ENCODE assay signal across 24 cellular contexts in genomic region chr20:63815869-63816268, GRCh38. TPM values are rescaled to one million over a fixed set of nuclear protein-coding genes. Genes with fewer than 3 reads are reported as not detected.
DNase-seq lines count a peak whose midpoint lies in the region; ATAC-seq, FAIRE-seq and TF ChIP-seq lines count a peak whose summit lies in the region.
"Had no signal": no experiment of that assay in that cellular context is flagged by ENCODE, and none has a peak within 500 bp of the region (broad histone marks: within the 10 kb centered on the region; RNA-seq: fewer than 3 reads in every experiment).

No MANE protein-coding gene starts in this region.

- H2AFZ ChIP-seq in H1 (ENCODE audit: low read length) (no peak overlapping the region), mesenchymal stem cell (ENCODE audit: low read depth, low read length) (no peak overlapping the region)

- H3K9ac ChIP-seq in H1 (replicated peaks in 1 of 4; ENCODE audit: extremely low read depth in 1 of 4, low read depth in 3 of 4, low read length in 3 of 4) (no peak overlapping the region), mesenchymal stem cell (ENCODE audit: low read length) (no peak overlapping the region)
- H3K9ac ChIP-seq: BLaER1 treated with 17β-estradiol and CSF1 and Interleukin-3, amounts not matched to agents 10 nM and 100 nM had no signal

- TF ChIP-seq POLR2A in H1 (IDR thresholded peaks at IDR 0.05; ENCODE audit: control extremely low read depth in 1 of 2, low read depth in 2 of 2, low read length in 2 of 2) = no peak

- TF ChIP-seq CTCF in cardiac muscle cell (IDR thresholded peaks at IDR 0.05; ENCODE audit: low read depth, low read length) (no peak), H1 (IDR thresholded peaks at IDR 0.05; ENCODE audit: control extremely low read depth in 1 of 3, insufficient read depth in 1 of 3, low read depth in 1 of 3, low read length in 3 of 3) (no peak), ascending aorta (IDR thresholded peaks at IDR 0.05) (no peak)

- H3K18ac ChIP-seq in H1 (ENCODE audit: extremely low read depth, low read length) = no peak overlapping the region
- H3K18ac ChIP-seq in mesenchymal stem cell (ENCODE audit: low read depth in 1 of 2, low read length in 2 of 2) = no peak overlapping the region

- no peak overlapping the region for H3K4me3 ChIP-seq in cardiac muscle cell
- no peak overlapping the region for H3K4me3 ChIP-seq in H1 (ENCODE audit: extremely low read depth in 1 of 4, insufficient read depth in 2 of 4, low read depth in 3 of 4, low read length in 4 of 4)
- H3K4me3 ChIP-seq in mesenchymal stem cell (ENCODE audit: insufficient read depth in 1 of 2, low read depth in 1 of 2, low read length in 2 of 2) = no peak overlapping the region
- no peak overlapping the region for H3K4me3 ChIP-seq in ascending aorta
- H3K4me3 ChIP-seq: BLaER1 treated with 17β-estradiol and CSF1 and Interleukin-3, amounts not matched to agents 10 nM and 100 nM had no signal

- H4K8ac ChIP-seq in H1 (ENCODE audit: extremely low read depth, insufficient read depth, low read length) (no peak overlapping the region), mesenchymal stem cell (ENCODE audit: low read length) (peak overlapping the region; percentile 19)

- H3K56ac ChIP-seq in H1 (replicated peaks; ENCODE audit: insufficient read length, low read depth, low read length) = no peak overlapping the region

- no peaks in the 10 kb centered on the region for H3K36me3 ChIP-seq in cardiac muscle cell
- no peaks in the 10 kb centered on the region for H3K36me3 ChIP-seq in H1 (ENCODE audit: control insufficient read depth in 2 of 4, insufficient read depth in 4 of 4, low read length in 3 of 4)
- H3K36me3 ChIP-seq in mesenchymal stem cell (ENCODE audit: control insufficient read depth in 1 of 2, insufficient read depth in 2 of 2, low read depth in 1 of 2, low read length in 2 of 2) = peaks cover 0 to 26% of the 10 kb centered on the region in 2 experiments
- no peaks in the 10 kb centered on the region for H3K36me3 ChIP-seq in ascending aorta
- H3K36me3 ChIP-seq: BE2C; BLaER1 treated with 17β-estradiol and CSF1 and Interleukin-3, amounts not matched to agents 10 nM and 100 nM had no signal

- intact Hi-C loops in Right ventricle myocardium inferior (cut with DNase I) = no loop called here
- intact Hi-C loops in sciatic nerve (cut with DNase I) = no loop called here
- intact Hi-C loops in ascending aorta (cut with DNase I) = no loop called here

- peak overlapping the region; percentile 59 for H3K27ac ChIP-seq in cardiac muscle cell
- H3K27ac ChIP-seq in H1 (ENCODE audit: low read depth, low read length) = no peak overlapping the region
- no peak overlapping the region for H3K27ac ChIP-seq in mesenchymal stem cell (ENCODE audit: low read length, poor library complexity, severe bottlenecking)
- no peak overlapping the region for H3K27ac ChIP-seq in ascending aorta
- H3K27ac ChIP-seq: 22Rv1; BLaER1 treated with 17β-estradiol and CSF1 and Interleukin-3, amounts not matched to agents 10 nM and 100 nM had no signal

- H3K23me2 ChIP-seq in H1 (ENCODE audit: low read depth, low read length) = no peaks in the 10 kb centered on the region

- no peak overlapping the region for H3K23ac ChIP-seq in H1 (ENCODE audit: insufficient read length)
- H3K23ac ChIP-seq in mesenchymal stem cell (ENCODE audit: low read length in 2 of 2) = no peak overlapping the region

- H3K4me1 ChIP-seq in cardiac muscle cell (ENCODE audit: low read depth) = peaks cover 6% of the 10 kb centered on the region
- peaks cover 0 to 4% (median 1%) of the 10 kb centered on the region in 4 experiments; a peak in 4 of 7 replicates for H3K4me1 ChIP-seq in H1 (replicated peaks in 1 of 4; ENCODE audit: control insufficient read depth in 3 of 4, insufficient read depth in 4 of 4, low read length in 3 of 4)
- H3K4me1 ChIP-seq in mesenchymal stem cell (ENCODE audit: control insufficient read depth, insufficient read depth, low read depth, low read length) = peaks cover 14% of the 10 kb centered on the region
- no peaks in the 10 kb centered on the region for H3K4me1 ChIP-seq in ascending aorta
- H3K4me1 ChIP-seq: BE2C had no signal

- H3K9me3 ChIP-seq in cardiac muscle cell (ENCODE audit: low read depth) = no peaks in the 10 kb centered on the region
- no peaks in the 10 kb centered on the region; a peak in 1 of 4 replicates for H3K9me3 ChIP-seq in H1 (ENCODE audit: insufficient read depth in 2 of 2, low read depth in 1 of 2, low read length in 1 of 2)
- no peaks in the 10 kb centered on the region for H3K9me3 ChIP-seq in mesenchymal stem cell (ENCODE audit: control insufficient read depth, low read length)
- no peaks in the 10 kb centered on the region for H3K9me3 ChIP-seq in ascending aorta
- H3K9me3 ChIP-seq: BE2C; BLaER1 treated with 17β-estradiol and CSF1 and Interleukin-3, amounts not matched to agents 10 nM and 100 nM had no signal

- no peak overlapping the region for H3K14ac ChIP-seq in H1 (ENCODE audit: insufficient read length)
- H3K14ac ChIP-seq in mesenchymal stem cell (ENCODE audit: low read length in 2 of 2) = peak overlapping the region in 1 of 2 experiments; percentile 12

- no peak for FAIRE-seq in H1 (lab: Jason Lieb, UNC)
- FAIRE-seq: A204.1, D721Med, GM12891 had no signal

- H3K27me3 ChIP-seq in cardiac muscle cell = no peaks in the 10 kb centered on the region
- no peaks in the 10 kb centered on the region for H3K27me3 ChIP-seq in H1 (replicated peaks in 1 of 4; ENCODE audit: control insufficient read depth in 3 of 4, extremely low read depth in 1 of 4, insufficient read depth in 3 of 4, low read length in 3 of 4)
- H3K27me3 ChIP-seq in mesenchymal stem cell (ENCODE audit: control insufficient read depth in 1 of 2, insufficient read depth in 1 of 2, low read length in 2 of 2) = peaks cover 0 to 19% of the 10 kb centered on the region in 2 experiments
- no peaks in the 10 kb centered on the region for H3K27me3 ChIP-seq in ascending aorta
- H3K27me3 ChIP-seq: BE2C; BLaER1 treated with 17β-estradiol and CSF1 and Interleukin-3, amounts not matched to agents 10 nM and 100 nM had no signal

- H2BK15ac ChIP-seq in H1 (ENCODE audit: low read length) (no peak overlapping the region), mesenchymal stem cell (ENCODE audit: low read depth, poor library complexity, severe bottlenecking) (no peak overlapping the region)

- ATAC-seq in Right ventricle myocardium inferior (no peak), sciatic nerve (peak; percentile 16)

- H4K91ac ChIP-seq in H1 (replicated peaks; ENCODE audit: insufficient read length, low read length) (no peak overlapping the region), mesenchymal stem cell (ENCODE audit: low read length) (peak overlapping the region; percentile 14)

- H3K4ac ChIP-seq in H1 (replicated peaks; ENCODE audit: insufficient read length, low read depth, low read length) (no peak overlapping the region), mesenchymal stem cell (ENCODE audit: low read depth in 1 of 2, low read length in 2 of 2) (no peak overlapping the region)

- H2AK5ac ChIP-seq in H1 (ENCODE audit: low read depth, low read length) (no peak overlapping the region), mesenchymal stem cell (ENCODE audit: low read length, severe bottlenecking) (no peak overlapping the region)

- H2BK20ac ChIP-seq in H1 (ENCODE audit: low read length) = no peak overlapping the region

- CTCF ChIA-PET in H1 (lab: Charles Lee; ENCODE audit: partially characterized antibody) = interaction anchor here (1.4 kb wide), 1 partner anchor 17 kb away, joined by 4 read pairs; no protein-coding TSS in a partner anchor

- no peak for DNase-seq in cardiac muscle cell (ENCODE audit: low read depth in 1 of 2, low spot score in 1 of 2)
- no peak for DNase-seq in Right ventricle myocardium inferior (ENCODE audit: missing footprints)
- DNase-seq in H1 (ENCODE audit: low read depth in 1 of 2, low spot score in 2 of 2) = no peak
- no peak for DNase-seq in mesenchymal stem cell
- no peak for DNase-seq in sciatic nerve (ENCODE audit: low spot score)
- no peak for DNase-seq in putamen (ENCODE audit: low spot score)
- no peak for DNase-seq in HuH-7 (ENCODE audit: low spot score)
- DNase-seq in ascending aorta (ENCODE audit: low spot score in 2 of 2) = no peak
- DNase-seq: AML-193; BE2C; CD4-positive, alpha-beta T cell; CD8-positive, alpha-beta memory T cell; DMS79 treated with DMSO at 0.1 percent for 48 hours; GF-D8; GOT3; H7 had no signal

- WGBS in H1 (ENCODE audit: extremely low coverage in 1 of 2, insufficient coverage in 1 of 2, insufficient read length in 1 of 2, insufficient replicate concordance in 2 of 2, low coverage in 1 of 2, low lambda C conversion rate in 2 of 2, missing lambda C conversion rate in 1 of 2), 2 experiments = 95% methylated on average over 8 of the region's 12 CpGs; no CpG with 5 or more reads in 1 of the 2 experiments
- 90% methylated on average over 6 of the region's 12 CpGs for WGBS in mesenchymal stem cell

- no peak overlapping the region for H2BK120ac ChIP-seq in H1 (replicated peaks; ENCODE audit: low read depth, low read length)
- H2BK120ac ChIP-seq in mesenchymal stem cell (ENCODE audit: low read depth, low read length) = no peak overlapping the region

- TF ChIP-seq RAD21 in H1 (IDR thresholded peaks at IDR 0.05 in 1 of 2, conservative IDR thresholded peaks at IDR 0.05 in 1 of 2; ENCODE audit: low read depth in 2 of 2, low read length in 2 of 2) = no peak

- H4K5ac ChIP-seq in H1 (ENCODE audit: insufficient read length, low read depth, low read length) = no peak overlapping the region

- H3K4me2 ChIP-seq in H1 (ENCODE audit: insufficient read depth in 1 of 2, low read depth in 2 of 2, low read length in 2 of 2) (no peak overlapping the region), mesenchymal stem cell (ENCODE audit: low read length, poor library complexity, severe bottlenecking) (no peak overlapping the region)
- H3K4me2 ChIP-seq: BLaER1 treated with 17β-estradiol and CSF1 and Interleukin-3, amounts not matched to agents 10 nM and 100 nM had no signal

- no peak for TF ChIP-seq EP300 in H1 (IDR thresholded peaks at IDR 0.05; ENCODE audit: borderline replicate concordance in 1 of 2, low read depth in 2 of 2, low read length in 2 of 2)

- POLR2A ChIA-PET in H1 (lab: Charles Lee; ENCODE audit: partially characterized antibody) = no interaction called here

- H3K79me1 ChIP-seq in H1 (ENCODE audit: low read depth, low read length) = peaks cover 28% of the 10 kb centered on the region
- peaks cover 35% of the 10 kb centered on the region for H3K79me1 ChIP-seq in mesenchymal stem cell (replicated peaks; ENCODE audit: low read length, poor library complexity, severe bottlenecking)

- H2BK12ac ChIP-seq in H1 (ENCODE audit: low read depth, low read length) = no peak overlapping the region
- H2BK12ac ChIP-seq in mesenchymal stem cell (ENCODE audit: low read length in 2 of 2) = no peak overlapping the region

- peaks cover 0 to 39% of the 10 kb centered on the region in 2 experiments; a peak in 3 of 4 replicates for H3K79me2 ChIP-seq in H1 (ENCODE audit: control insufficient read depth in 1 of 2, insufficient read depth in 2 of 2, low read length in 2 of 2)

- H4K20me1 ChIP-seq in H1 (replicated peaks in 1 of 2; ENCODE audit: control insufficient read depth in 1 of 2, insufficient read depth in 2 of 2, low read length in 2 of 2) = peaks cover 0 to 19% of the 10 kb centered on the region in 2 experiments

- H2BK5ac ChIP-seq in H1 (ENCODE audit: low read depth, low read length) (peak overlapping the region; percentile 35; the same call in 1 of the 2 replicates), mesenchymal stem cell (ENCODE audit: low read depth, low read length, poor library complexity, severe bottlenecking) (no peak overlapping the region)

RNA-seq across cellular contexts. Expression of gene ZBTB46, which starts 15.2 kb away (rescaled TPM):
- total RNA-seq in cardiac muscle cell = 43.1 and 53.4 TPM in 2 replicates
- polyA plus RNA-seq in cardiac muscle cell = 24.1 and 24.5 TPM in 2 replicates
- total RNA-seq in Right ventricle myocardium inferior = 13.8 TPM
- 21.1 and 22.4 TPM in 2 replicates for total RNA-seq in H1 (2021; fragmentation: NEBNext Ultra II Directional; extraction: Animal tissue kit (Norgen Biotek cat#: 25700))
- polyA plus RNA-seq in H1 (2011; rRNA removed) = 6.4 and 10.7 TPM in 2 replicates
- polyA plus RNA-seq in H1 (2011; cell fraction: cytosol; rRNA removed) = 8.6 TPM
- 14.3 TPM for polyA plus RNA-seq in H1 (2011; cell fraction: nucleus; rRNA removed)
- 8.5 to 11.4 TPM (median 10.9 TPM) in 4 replicates for polyA plus RNA-seq in H1 (2012, experiment 1 of 2)
- polyA plus RNA-seq in H1 (2012, experiment 2 of 2) = 11.3 TPM
- 7.1 TPM for polyA plus RNA-seq in H1 (2013, experiment 1 of 2)
- polyA plus RNA-seq in H1 (2013, experiment 2 of 2) = 7.8 TPM
- 32.8 and 34.9 TPM in 2 replicates for polyA minus RNA-seq in H1 (2011; rRNA and poly(A)+ RNA removed)
- 22.2 TPM for polyA minus RNA-seq in H1 (2011; cell fraction: cytosol; rRNA and poly(A)+ RNA removed)
- 18.9 TPM for polyA minus RNA-seq in H1 (2011; cell fraction: nucleus; rRNA and poly(A)+ RNA removed)
- 3.8 TPM for polyA plus RNA-seq in mesenchymal stem cell (2013, experiment 1 of 2)
- 3.9 TPM for polyA plus RNA-seq in mesenchymal stem cell (2013, experiment 2 of 2)
- total RNA-seq in sciatic nerve = 30.2 TPM
- 39.5 TPM for total RNA-seq in ascending aorta

RNA-seq across cellular contexts. Expression of gene ABHD16B, which starts 45.4 kb away (rescaled TPM):
- total RNA-seq in cardiac muscle cell (not detected in 2 replicates), Right ventricle myocardium inferior (not detected), sciatic nerve (not detected), ascending aorta (not detected)
- polyA plus RNA-seq in cardiac muscle cell (3.4 and 4.6 TPM in 2 replicates), H1 (2011; rRNA removed) (0.05 TPM in 1 of 2 replicates, not detected in the other)
- not detected in 2 replicates for total RNA-seq in H1 (2021; fragmentation: NEBNext Ultra II Directional; extraction: Animal tissue kit (Norgen Biotek cat#: 25700))
- polyA plus RNA-seq in H1 (2011; cell fraction: cytosol; rRNA removed) = not detected
- not detected for polyA plus RNA-seq in H1 (2011; cell fraction: nucleus; rRNA removed)
- not detected in 4 replicates for polyA plus RNA-seq in H1 (2012, experiment 1 of 2)
- polyA plus RNA-seq in H1 (2012, experiment 2 of 2) = not detected
- polyA plus RNA-seq in H1 (2013, experiment 1 of 2) = not detected
- polyA plus RNA-seq in H1 (2013, experiment 2 of 2) = not detected
- not detected in 2 replicates for polyA minus RNA-seq in H1 (2011; rRNA and poly(A)+ RNA removed)
- not detected for polyA minus RNA-seq in H1 (2011; cell fraction: cytosol; rRNA and poly(A)+ RNA removed)
- not detected for polyA minus RNA-seq in H1 (2011; cell fraction: nucleus; rRNA and poly(A)+ RNA removed)
- not detected for polyA plus RNA-seq in mesenchymal stem cell (2013, experiment 1 of 2)
- polyA plus RNA-seq in mesenchymal stem cell (2013, experiment 2 of 2) = not detected
- total RNA-seq: CD4-positive, alpha-beta T cell; CD8-positive, alpha-beta memory T cell; Daoy; G401; H7 had no signal
- polyA plus RNA-seq: CD14-positive monocyte; CD8-positive, alpha-beta memory T cell had no signal

RNA-seq across cellular contexts. Expression of gene TPD52L2, which starts 49.2 kb away (rescaled TPM):
- total RNA-seq in cardiac muscle cell = 103 and 105 TPM in 2 replicates
- 114 and 121 TPM in 2 replicates for polyA plus RNA-seq in cardiac muscle cell
- total RNA-seq in Right ventricle myocardium inferior = 78.0 TPM
- 77.1 and 78.1 TPM in 2 replicates for total RNA-seq in H1 (2021; fragmentation: NEBNext Ultra II Directional; extraction: Animal tissue kit (Norgen Biotek cat#: 25700))
- 80.2 and 96.5 TPM in 2 replicates for polyA plus RNA-seq in H1 (2011; rRNA removed)
- polyA plus RNA-seq in H1 (2011; cell fraction: cytosol; rRNA removed) = 101 TPM
- polyA plus RNA-seq in H1 (2011; cell fraction: nucleus; rRNA removed) = 124 TPM
- 61.9 to 82.8 TPM (median 77.6 TPM) in 4 replicates for polyA plus RNA-seq in H1 (2012, experiment 1 of 2)
- polyA plus RNA-seq in H1 (2012, experiment 2 of 2) = 87.8 TPM
- polyA plus RNA-seq in H1 (2013, experiment 1 of 2) = 57.0 TPM
- 55.6 TPM for polyA plus RNA-seq in H1 (2013, experiment 2 of 2)
- 52.5 and 67.0 TPM in 2 replicates for polyA minus RNA-seq in H1 (2011; rRNA and poly(A)+ RNA removed)
- 78.2 TPM for polyA minus RNA-seq in H1 (2011; cell fraction: cytosol; rRNA and poly(A)+ RNA removed)
- polyA minus RNA-seq in H1 (2011; cell fraction: nucleus; rRNA and poly(A)+ RNA removed) = 31.7 TPM
- 124 TPM for polyA plus RNA-seq in mesenchymal stem cell (2013, experiment 1 of 2)
- 125 TPM for polyA plus RNA-seq in mesenchymal stem cell (2013, experiment 2 of 2)
- 69.1 TPM for total RNA-seq in sciatic nerve
- 161 TPM for total RNA-seq in ascending aorta
